Comparison of ENCODE assay signal across 8 cellular contexts in the genomic region with DNA sequence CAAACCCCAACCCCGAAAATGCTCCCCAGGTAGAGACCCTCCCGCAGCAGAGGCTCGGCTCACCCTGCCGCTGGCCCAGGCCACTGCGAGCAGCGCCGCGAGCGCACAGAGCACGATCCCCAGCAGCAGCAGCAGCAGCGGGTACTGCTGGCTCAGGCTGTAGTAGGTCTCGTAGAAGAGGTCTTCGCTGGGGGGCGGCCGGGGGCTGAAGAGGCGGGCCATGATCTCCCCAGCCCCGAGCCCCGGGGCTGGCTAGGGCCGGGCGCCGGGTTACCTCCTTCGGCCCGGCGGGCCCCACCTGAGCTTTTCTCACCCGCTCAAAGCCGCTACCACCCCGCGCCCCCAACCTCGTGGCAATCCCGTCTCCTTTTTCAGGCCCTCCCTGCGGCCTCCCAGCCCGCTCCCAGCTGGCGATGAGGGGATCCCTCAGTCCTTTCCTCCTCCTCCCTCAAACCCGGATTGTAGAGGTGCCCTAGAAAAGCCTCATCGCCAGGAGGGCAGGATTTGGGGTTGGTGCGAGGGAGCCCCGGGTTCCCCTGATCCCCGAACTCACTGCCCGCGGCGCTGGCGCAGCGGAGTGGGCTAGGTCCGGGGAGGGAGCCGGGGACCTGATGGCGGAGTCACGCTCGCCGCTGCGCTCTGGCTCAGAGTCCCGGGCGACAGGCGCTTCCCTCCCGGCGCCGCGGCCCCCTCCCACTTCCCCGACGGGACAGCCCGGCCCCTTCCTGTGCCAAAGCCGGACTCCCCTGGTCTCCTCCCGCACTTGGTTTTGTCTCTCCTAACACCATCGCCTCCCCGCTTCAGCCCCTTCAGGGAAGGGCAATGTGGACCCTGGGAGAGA. TPM values are rescaled to one million over a fixed set of nuclear protein-coding genes. Genes with fewer than 3 reads are reported as not detected.
DNase-seq lines count a peak whose midpoint lies in the region; ATAC-seq and TF ChIP-seq lines count a peak whose summit lies in the region.

A gene (minus strand): TSS at position 641 of the 841 bp plus-strand sequence. CDS start 419 bp downstream, at position 222.

- H4K91ac ChIP-seq in H9 (ENCODE audit: insufficient read length, low read depth, low read length) = no peak within 1 kb of the TSS

- TF ChIP-seq CTCF in H9 (conservative IDR thresholded peaks at IDR 0.05) = no peak

- H3K9me3 ChIP-seq in H9 (ENCODE audit: control insufficient read depth, low read depth, low read length) = no peaks in the 10 kb centered on the region

- no peak within 1 kb of the TSS for H3K4ac ChIP-seq in H9 (ENCODE audit: low read depth, low read length)

- H3K27ac ChIP-seq in H9 (ENCODE audit: insufficient read length, low read depth, low read length) (no peak within 1 kb of the TSS), rectal smooth muscle tissue (ENCODE audit: low read depth, low read length) (no peak within 1 kb of the TSS)

- no peaks in the 10 kb centered on the region for H4K20me1 ChIP-seq in H9 (ENCODE audit: control insufficient read depth, insufficient read depth, insufficient read length)

- H3K27me3 ChIP-seq in H9 (ENCODE audit: insufficient read depth, low read length) = peaks cover 53% of the 10 kb centered on the region
- peaks cover 13% of the 10 kb centered on the region for H3K27me3 ChIP-seq in rectal smooth muscle tissue (ENCODE audit: control insufficient read depth, insufficient read depth, low read length)

- no peak within 1 kb of the TSS for H3T11ph ChIP-seq in H9 (ENCODE audit: low read length)

- H2BK120ac ChIP-seq in H9 (ENCODE audit: low read depth, low read length, poor library complexity, severe bottlenecking) = no peak within 1 kb of the TSS

- WGBS in H9 (ENCODE audit: extremely low coverage, insufficient read length, low lambda C conversion rate) = no CpG with 5 or more reads among the region's 64 CpGs

- no peaks in the 10 kb centered on the region; the same call in 1 of the 2 replicates for H3K4me1 ChIP-seq in H9 (ENCODE audit: insufficient read depth, low read length)
- no peaks in the 10 kb centered on the region for H3K4me1 ChIP-seq in rectal smooth muscle tissue (ENCODE audit: control insufficient read depth, insufficient read depth, low read length)

- H3K4me3 ChIP-seq in rectal smooth muscle tissue (ENCODE audit: low read length) = peak within 1 kb of the TSS; percentile 50

- H4K8ac ChIP-seq in H9 (replicated peaks; ENCODE audit: insufficient read length, low read depth, low read length) = no peak within 1 kb of the TSS

- peaks cover 28 to 35% of the 10 kb centered on the region in 2 experiments for H3K4me1 Mint-ChIP-seq in H9
- peaks cover 28% of the 10 kb centered on the region for H3K4me1 Mint-ChIP-seq in activated T-helper 2 cell treated with anti-CD3 and anti-CD28 coated beads, Interferon-gamma antibody, Interleukin-2, Interleukin-4, amounts not matched to agents 10 μg/mL and 5 μg/mL and 100 μg/mL, durations not matched to agents 14 hours and 24 hours and 36 hours (ENCODE audit: low read depth)

- H2BK20ac ChIP-seq in H9 (ENCODE audit: low read depth, low read length, poor library complexity, severe bottlenecking) = no peak within 1 kb of the TSS

- no peak within 1 kb of the TSS for H4K5ac ChIP-seq in H9 (ENCODE audit: insufficient read length, low read depth, low read length)

- H3K23me2 ChIP-seq in H9 (ENCODE audit: insufficient read length, low read depth, low read length, poor library complexity, severe bottlenecking) = peaks cover 26% of the 10 kb centered on the region

- no peak within 1 kb of the TSS for H3K9ac ChIP-seq in H9 (ENCODE audit: extremely low read depth, insufficient read length, low read length)
- no peak within 1 kb of the TSS for H3K9ac ChIP-seq in rectal smooth muscle tissue (ENCODE audit: low read length)

- no peak for DNase-seq in H9
- no peak for DNase-seq in activated T-helper 2 cell treated with anti-CD3 and anti-CD28 coated beads, Interferon-gamma antibody, Interleukin-2, Interleukin-4, amounts not matched to agents 10 μg/mL and 5 μg/mL and 100 μg/mL, durations not matched to agents 14 hours and 24 hours and 36 hours (ENCODE audit: low spot score)
- DNase-seq in left cardiac atrium = peak; percentile 81
- DNase-seq in inferior parietal cortex (ENCODE audit: extremely low spot score) = no peak
- no peak for DNase-seq in SKM-1 (lab: John Stamatoyannopoulos, UW; ENCODE audit: unreplicated experiment)
- DNase-seq in HCEC 1CT = no peak

- H3K79me1 ChIP-seq in H9 (ENCODE audit: insufficient read depth, low read depth, low read length, poor library complexity, severe bottlenecking) = no peaks in the 10 kb centered on the region

- H3K36me3 Mint-ChIP-seq in H9 (ENCODE audit: insufficient read depth in 1 of 3, low read depth in 3 of 3) = no peaks in the 10 kb centered on the region; a peak in 1 of 7 replicates
- H3K36me3 Mint-ChIP-seq in activated T-helper 2 cell treated with anti-CD3 and anti-CD28 coated beads, Interferon-gamma antibody, Interleukin-2, Interleukin-4, amounts not matched to agents 10 μg/mL and 5 μg/mL and 100 μg/mL, durations not matched to agents 14 hours and 24 hours and 36 hours (ENCODE audit: low read depth) = peaks cover 26% of the 10 kb centered on the region

- H3K56ac ChIP-seq in H9 (ENCODE audit: insufficient read length, low read depth, low read length) = no peak within 1 kb of the TSS

- H3K23ac ChIP-seq in H9 (ENCODE audit: insufficient read length, low read depth, low read length) = no peak within 1 kb of the TSS

- ATAC-seq in left cardiac atrium (peak; percentile 19 to 24), HG03571 (IDR thresholded peaks at IDR 0.05; ENCODE audit: unreplicated experiment) (no peak)

- H3K27ac Mint-ChIP-seq in H9 = no peak within 1 kb of the TSS
- no peak within 1 kb of the TSS for H3K27ac Mint-ChIP-seq in activated T-helper 2 cell treated with anti-CD3 and anti-CD28 coated beads, Interferon-gamma antibody, Interleukin-2, Interleukin-4, amounts not matched to agents 10 μg/mL and 5 μg/mL and 100 μg/mL, durations not matched to agents 14 hours and 24 hours and 36 hours

- no peaks in the 10 kb centered on the region for H3K79me2 ChIP-seq in H9 (ENCODE audit: insufficient read depth, low read length)

- intact Hi-C loops in activated T-helper 2 cell treated with anti-CD3 and anti-CD28 coated beads, Interferon-gamma antibody, Interleukin-2, Interleukin-4, amounts not matched to agents 10 μg/mL and 5 μg/mL and 100 μg/mL, durations not matched to agents 14 hours and 24 hours and 36 hours (cut with micrococcal nuclease) = loop anchor here (10.0 kb wide), 1 partner anchor 330 kb away; no protein-coding TSS in a partner anchor
- intact Hi-C loops in left cardiac atrium (cut with DNase I) = loop anchor here in 1 of 2 donors (5.0 kb wide), 1 partner anchor 98 kb away; no protein-coding TSS in a partner anchor

- H3K4me3 Mint-ChIP-seq in H9 = peak within 1 kb of the TSS; percentile 59 to 91
- H3K4me3 Mint-ChIP-seq in activated T-helper 2 cell treated with anti-CD3 and anti-CD28 coated beads, Interferon-gamma antibody, Interleukin-2, Interleukin-4, amounts not matched to agents 10 μg/mL and 5 μg/mL and 100 μg/mL, durations not matched to agents 14 hours and 24 hours and 36 hours (ENCODE audit: low read depth) = peak within 1 kb of the TSS; percentile 26

- H2BK15ac ChIP-seq in H9 (ENCODE audit: low read depth, low read length) = no peak within 1 kb of the TSS

- peaks cover 100% of the 10 kb centered on the region for H3K27me3 Mint-ChIP-seq in H9 (ENCODE audit: low read depth)
- H3K27me3 Mint-ChIP-seq in activated T-helper 2 cell treated with anti-CD3 and anti-CD28 coated beads, Interferon-gamma antibody, Interleukin-2, Interleukin-4, amounts not matched to agents 10 μg/mL and 5 μg/mL and 100 μg/mL, durations not matched to agents 14 hours and 24 hours and 36 hours (ENCODE audit: low read depth) = peaks cover 27% of the 10 kb centered on the region

- peak within 1 kb of the TSS; percentile 62 for H3K4me2 ChIP-seq in H9 (ENCODE audit: insufficient read depth, insufficient read length, low read length)

- H2AK5ac ChIP-seq in H9 (ENCODE audit: insufficient read length, low read length) = no peak within 1 kb of the TSS

- H2BK5ac ChIP-seq in H9 (ENCODE audit: insufficient read length, low read length) = no peak within 1 kb of the TSS

- no peak within 1 kb of the TSS for H2AFZ ChIP-seq in H9 (ENCODE audit: low read length)

- no peak within 1 kb of the TSS for H3K18ac ChIP-seq in H9 (ENCODE audit: insufficient read length, low read depth, low read length)

- H3K36me3 ChIP-seq in rectal smooth muscle tissue (ENCODE audit: control insufficient read depth, insufficient read depth, low read length) = peaks cover 2% of the 10 kb centered on the region

- H3K9me3 Mint-ChIP-seq in H9 = peaks cover 0 to 2% of the 10 kb centered on the region in 2 experiments; a peak in 3 of 5 replicates
- no peaks in the 10 kb centered on the region for H3K9me3 Mint-ChIP-seq in activated T-helper 2 cell treated with anti-CD3 and anti-CD28 coated beads, Interferon-gamma antibody, Interleukin-2, Interleukin-4, amounts not matched to agents 10 μg/mL and 5 μg/mL and 100 μg/mL, durations not matched to agents 14 hours and 24 hours and 36 hours

- H3K14ac ChIP-seq in H9 (ENCODE audit: insufficient read depth, low read length) = no peak within 1 kb of the TSS

- no peak within 1 kb of the TSS for H2BK12ac ChIP-seq in H9 (ENCODE audit: insufficient read length, low read depth, low read length)

RNA-seq across cellular contexts. Expression of the gene that starts here (rescaled TPM):
- total RNA-seq in H9 (2021) (0.09 and 0.53 TPM in 2 replicates), left cardiac atrium (10 to 100 TPM; 19.2 to 43.9 TPM)
- total RNA-seq in activated T-helper 2 cell treated with anti-CD3 and anti-CD28 coated beads, Interferon-gamma antibody, Interleukin-2, Interleukin-4, amounts not matched to agents 10 μg/mL and 5 μg/mL and 100 μg/mL, durations not matched to agents 14 hours and 24 hours and 36 hours = 1.5 and 2.3 TPM in 2 replicates
